Comparison of ENCODE assay signal across 1 cellular context in the genomic region with DNA sequence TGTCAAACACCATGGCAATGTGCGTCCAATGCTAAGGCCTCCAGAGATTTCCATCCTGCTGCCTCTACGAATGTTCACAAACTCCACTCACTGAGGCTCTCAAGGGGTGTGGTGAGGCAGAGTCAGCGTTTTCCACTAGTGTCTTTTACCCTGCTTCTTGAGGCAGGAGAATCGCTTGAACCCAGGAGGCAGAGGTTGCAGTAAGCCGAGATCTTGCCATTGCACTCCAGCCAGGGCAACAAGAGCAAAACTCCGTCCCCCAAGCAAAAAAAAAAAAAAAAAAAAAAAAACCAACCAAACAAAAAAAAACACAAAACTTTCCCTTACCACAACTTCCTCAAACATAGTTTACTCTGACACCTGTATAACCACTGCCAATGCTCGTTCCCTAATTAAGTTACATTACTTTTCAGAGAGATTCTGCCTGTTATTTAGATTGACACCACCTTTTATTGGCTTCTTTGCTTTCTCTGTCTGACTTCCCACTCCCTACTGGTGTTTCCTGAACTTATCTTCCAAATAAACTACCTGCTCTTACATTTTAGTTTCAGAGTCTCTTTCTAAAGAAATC.
TF ChIP-seq lines count a peak whose summit lies in the region.

No MANE protein-coding gene starts in this region.

TF ChIP-seq in WTC11, 78 proteins besides CTCF, POLR2A, EP300 and RAD21 (continued from another document):
- TF ChIP-seq, protein P1, sequence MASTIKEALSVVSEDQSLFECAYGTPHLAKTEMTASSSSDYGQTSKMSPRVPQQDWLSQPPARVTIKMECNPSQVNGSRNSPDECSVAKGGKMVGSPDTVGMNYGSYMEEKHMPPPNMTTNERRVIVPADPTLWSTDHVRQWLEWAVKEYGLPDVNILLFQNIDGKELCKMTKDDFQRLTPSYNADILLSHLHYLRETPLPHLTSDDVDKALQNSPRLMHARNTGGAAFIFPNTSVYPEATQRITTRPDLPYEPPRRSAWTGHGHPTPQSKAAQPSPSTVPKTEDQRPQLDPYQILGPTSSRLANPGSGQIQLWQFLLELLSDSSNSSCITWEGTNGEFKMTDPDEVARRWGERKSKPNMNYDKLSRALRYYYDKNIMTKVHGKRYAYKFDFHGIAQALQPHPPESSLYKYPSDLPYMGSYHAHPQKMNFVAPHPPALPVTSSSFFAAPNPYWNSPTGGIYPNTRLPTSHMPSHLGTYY (CRISPR knock-in tag; IDR thresholded peaks at IDR 0.05) = no peak
- no peak for TF ChIP-seq NFYB (CRISPR knock-in tag; conservative IDR thresholded peaks at IDR 0.05; ENCODE audit: low read depth)
- TF ChIP-seq, protein P2, sequence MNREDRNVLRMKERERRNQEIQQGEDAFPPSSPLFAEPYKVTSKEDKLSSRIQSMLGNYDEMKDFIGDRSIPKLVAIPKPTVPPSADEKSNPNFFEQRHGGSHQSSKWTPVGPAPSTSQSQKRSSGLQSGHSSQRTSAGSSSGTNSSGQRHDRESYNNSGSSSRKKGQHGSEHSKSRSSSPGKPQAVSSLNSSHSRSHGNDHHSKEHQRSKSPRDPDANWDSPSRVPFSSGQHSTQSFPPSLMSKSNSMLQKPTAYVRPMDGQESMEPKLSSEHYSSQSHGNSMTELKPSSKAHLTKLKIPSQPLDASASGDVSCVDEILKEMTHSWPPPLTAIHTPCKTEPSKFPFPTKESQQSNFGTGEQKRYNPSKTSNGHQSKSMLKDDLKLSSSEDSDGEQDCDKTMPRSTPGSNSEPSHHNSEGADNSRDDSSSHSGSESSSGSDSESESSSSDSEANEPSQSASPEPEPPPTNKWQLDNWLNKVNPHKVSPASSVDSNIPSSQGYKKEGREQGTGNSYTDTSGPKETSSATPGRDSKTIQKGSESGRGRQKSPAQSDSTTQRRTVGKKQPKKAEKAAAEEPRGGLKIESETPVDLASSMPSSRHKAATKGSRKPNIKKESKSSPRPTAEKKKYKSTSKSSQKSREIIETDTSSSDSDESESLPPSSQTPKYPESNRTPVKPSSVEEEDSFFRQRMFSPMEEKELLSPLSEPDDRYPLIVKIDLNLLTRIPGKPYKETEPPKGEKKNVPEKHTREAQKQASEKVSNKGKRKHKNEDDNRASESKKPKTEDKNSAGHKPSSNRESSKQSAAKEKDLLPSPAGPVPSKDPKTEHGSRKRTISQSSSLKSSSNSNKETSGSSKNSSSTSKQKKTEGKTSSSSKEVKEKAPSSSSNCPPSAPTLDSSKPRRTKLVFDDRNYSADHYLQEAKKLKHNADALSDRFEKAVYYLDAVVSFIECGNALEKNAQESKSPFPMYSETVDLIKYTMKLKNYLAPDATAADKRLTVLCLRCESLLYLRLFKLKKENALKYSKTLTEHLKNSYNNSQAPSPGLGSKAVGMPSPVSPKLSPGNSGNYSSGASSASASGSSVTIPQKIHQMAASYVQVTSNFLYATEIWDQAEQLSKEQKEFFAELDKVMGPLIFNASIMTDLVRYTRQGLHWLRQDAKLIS (CRISPR knock-in tag; IDR thresholded peaks at IDR 0.05; ENCODE audit: borderline replicate concordance) = no peak
- TF ChIP-seq GTF2I (CRISPR knock-in tag; conservative IDR thresholded peaks at IDR 0.05) = no peak
- TF ChIP-seq, protein P3, sequence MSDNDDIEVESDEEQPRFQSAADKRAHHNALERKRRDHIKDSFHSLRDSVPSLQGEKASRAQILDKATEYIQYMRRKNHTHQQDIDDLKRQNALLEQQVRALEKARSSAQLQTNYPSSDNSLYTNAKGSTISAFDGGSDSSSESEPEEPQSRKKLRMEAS (CRISPR knock-in tag; IDR thresholded peaks at IDR 0.05) = no peak
- no peak for TF ChIP-seq MXD4 (CRISPR knock-in tag; IDR thresholded peaks at IDR 0.05; ENCODE audit: borderline replicate concordance)
- no peak for TF ChIP-seq ETV6 (CRISPR knock-in tag; IDR thresholded peaks at IDR 0.05)
- no peak for TF ChIP-seq ATF1 (CRISPR knock-in tag; IDR thresholded peaks at IDR 0.05)
- TF ChIP-seq, protein P4, sequence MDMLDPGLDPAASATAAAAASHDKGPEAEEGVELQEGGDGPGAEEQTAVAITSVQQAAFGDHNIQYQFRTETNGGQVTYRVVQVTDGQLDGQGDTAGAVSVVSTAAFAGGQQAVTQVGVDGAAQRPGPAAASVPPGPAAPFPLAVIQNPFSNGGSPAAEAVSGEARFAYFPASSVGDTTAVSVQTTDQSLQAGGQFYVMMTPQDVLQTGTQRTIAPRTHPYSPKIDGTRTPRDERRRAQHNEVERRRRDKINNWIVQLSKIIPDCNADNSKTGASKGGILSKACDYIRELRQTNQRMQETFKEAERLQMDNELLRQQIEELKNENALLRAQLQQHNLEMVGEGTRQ (CRISPR knock-in tag; IDR thresholded peaks at IDR 0.05) = no peak
- TF ChIP-seq ESRRA (CRISPR knock-in tag; IDR thresholded peaks at IDR 0.05; ENCODE audit: borderline replicate concordance) = no peak
